15 cellular contexts compared by ENCODE assay signal in the genomic region with DNA sequence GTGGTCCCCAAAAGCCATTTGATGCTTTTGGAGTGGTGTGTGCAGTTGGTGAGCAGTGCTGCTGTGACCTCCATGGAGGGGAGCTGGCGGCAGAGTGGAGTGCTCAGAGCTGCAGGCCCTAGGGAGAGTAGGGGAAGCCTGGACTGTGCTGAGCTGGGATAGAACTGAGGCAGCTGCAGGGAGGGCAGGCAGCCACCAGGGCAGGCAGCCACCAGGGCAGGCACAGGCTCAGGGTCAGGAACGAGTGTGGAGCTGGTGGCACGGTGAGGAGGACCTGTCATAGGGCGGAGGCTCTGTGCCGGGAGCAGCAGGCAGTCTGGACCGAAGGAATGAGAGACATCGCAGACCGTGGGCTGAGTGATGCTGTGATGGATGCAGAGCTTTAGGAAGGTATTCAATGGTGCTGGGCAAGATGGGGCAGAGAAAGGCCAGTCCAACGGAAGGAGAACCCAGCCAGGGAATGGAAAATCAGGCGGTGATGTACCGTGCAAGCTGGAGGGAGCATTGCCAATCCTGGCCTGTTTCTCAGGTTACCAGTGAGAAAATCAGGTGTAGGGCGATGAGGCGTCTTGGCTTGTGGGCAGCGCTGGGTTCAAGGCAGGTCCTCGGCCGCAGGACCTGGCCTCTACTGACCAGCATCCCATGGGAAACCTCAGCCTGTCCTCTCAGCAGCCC.
DNase-seq lines count a peak whose midpoint lies in the region; ATAC-seq, FAIRE-seq and TF ChIP-seq lines count a peak whose summit lies in the region.
"Had no signal": no experiment of that assay in that cellular context is flagged by ENCODE, and none has a peak within 500 bp of the region (broad histone marks: within the 10 kb centered on the region; RNA-seq: fewer than 3 reads in every experiment).

No MANE protein-coding gene starts in this region.

- H3K9ac ChIP-seq in smooth muscle cell (ENCODE audit: low read depth): no peak overlapping the region
- H3K9ac ChIP-seq: parathyroid adenoma had no signal

- FAIRE-seq in pancreas (lab: Jason Lieb, UNC) (no peak), GM12891 (lab: Jason Lieb, UNC) (no peak)
- FAIRE-seq: islet of Langerhans had no signal

- TF ChIP-seq POLR2A in GM12891 (IDR thresholded peaks at IDR 0.05; ENCODE audit: low read depth, low read length): no peak

- no peaks in the 10 kb centered on the region for H3F3A ChIP-seq in smooth muscle cell (ENCODE audit: low read depth)

- TF ChIP-seq CTCF in BE2C (IDR thresholded peaks at IDR 0.05; ENCODE audit: low read depth, low read length): no peak
- no peak for TF ChIP-seq CTCF in pancreas (IDR thresholded peaks at IDR 0.05)
- no peak for TF ChIP-seq CTCF in smooth muscle cell (IDR thresholded peaks at IDR 0.05; ENCODE audit: borderline replicate concordance, insufficient read depth, poor library complexity, severe bottlenecking)

- no peaks in the 10 kb centered on the region for H4K20me1 ChIP-seq in smooth muscle cell (ENCODE audit: low read depth)

- DNase-seq in BE2C: peak; percentile 23
- peak; percentile 26 for DNase-seq in HuH-7 (ENCODE audit: low spot score)
- peak; percentile 59 for DNase-seq in Right ventricle myocardium superior
- peak in 4 of 6 donors; percentile 62 to 84 (median 76) for DNase-seq in pancreas
- no peak for DNase-seq in smooth muscle cell (lab: John Stamatoyannopoulos, UW; ENCODE audit: unreplicated experiment)
- no peak for DNase-seq in DMS153 treated with DMSO at 0.1 percent for 48 hours (lab: John Stamatoyannopoulos, UW; ENCODE audit: unreplicated experiment)
- DNase-seq in GM12891 (ENCODE audit: insufficient read length, low spot score): no peak
- DNase-seq in foreskin melanocyte: no peak
- DNase-seq: activated naive CD8-positive, alpha-beta T cell treated with anti-CD3 and anti-CD28 coated beads, Interleukin-2, amount 10 ng/mL, durations not matched to agents 7 days and 5 days; NCI-H526; T-cell had no signal

- H2AFZ ChIP-seq in smooth muscle cell (ENCODE audit: low read depth): no peak overlapping the region
- H2AFZ ChIP-seq: parathyroid adenoma had no signal

- no peaks in the 10 kb centered on the region for H3K9me3 ChIP-seq in BE2C
- H3K9me3 ChIP-seq in pancreas: no peaks in the 10 kb centered on the region
- no peaks in the 10 kb centered on the region for H3K9me3 ChIP-seq in smooth muscle cell (replicated peaks; ENCODE audit: low read depth)

- H3K27me3 ChIP-seq in BE2C: no peaks in the 10 kb centered on the region
- H3K27me3 ChIP-seq in pancreas: no peaks in the 10 kb centered on the region
- no peaks in the 10 kb centered on the region for H3K27me3 ChIP-seq in smooth muscle cell (ENCODE audit: low read depth)
- H3K27me3 ChIP-seq: cardiac muscle cell had no signal

- H3K36me3 ChIP-seq in BE2C (no peaks in the 10 kb centered on the region), pancreas (no peaks in the 10 kb centered on the region), smooth muscle cell (ENCODE audit: low read depth) (no peaks in the 10 kb centered on the region)
- H3K36me3 ChIP-seq: cardiac muscle cell had no signal

- ATAC-seq in Right ventricle myocardium superior (ENCODE audit: poor library complexity): peak; percentile 66
- peak; percentile 70 to 90 (median 80) for ATAC-seq in pancreas
- ATAC-seq: activated CD4-positive, CD25-positive, alpha-beta regulatory T cell treated with anti-CD3 and anti-CD28 coated beads, Interleukin-2, amount 50 U/mL, for 24 hours; T-cell had no signal

- no peaks in the 10 kb centered on the region for H3K79me2 ChIP-seq in smooth muscle cell (ENCODE audit: low read depth)
- H3K79me2 ChIP-seq: parathyroid adenoma had no signal

- intact Hi-C loops in Right ventricle myocardium superior (cut with DNase I) (no loop called here), pancreas (cut with DNase I) (no loop called here)

- H3K4me2 ChIP-seq in smooth muscle cell: no peak overlapping the region

- WGBS in pancreas, 2 donors: 52 to 56% methylated on average over 16 of the region's 16 CpGs
- WGBS in smooth muscle cell (ENCODE audit: low lambda C conversion rate): 92% methylated on average over 16 of the region's 16 CpGs

- no peak overlapping the region for H3K27ac ChIP-seq in pancreas
- H3K27ac ChIP-seq in smooth muscle cell (ENCODE audit: low read depth): no peak overlapping the region
- H3K27ac ChIP-seq: cardiac muscle cell, parathyroid adenoma had no signal

- peaks cover 7% of the 10 kb centered on the region for H3K4me1 ChIP-seq in BE2C
- peaks cover 25 to 27% (median 26%) of the 10 kb centered on the region in 3 donors for H3K4me1 ChIP-seq in pancreas
- no peaks in the 10 kb centered on the region for H3K4me1 ChIP-seq in smooth muscle cell (ENCODE audit: low read depth)
- H3K4me1 ChIP-seq: parathyroid adenoma had no signal

- no peak overlapping the region for H3K4me3 ChIP-seq in BE2C (ENCODE audit: low read depth, low read length)
- H3K4me3 ChIP-seq in pancreas: no peak overlapping the region
- no peak overlapping the region for H3K4me3 ChIP-seq in smooth muscle cell
- H3K4me3 ChIP-seq: cardiac muscle cell had no signal

TF ChIP-seq in GM12891, 5 proteins besides CTCF, POLR2A, EP300 and RAD21:
- TF ChIP-seq POLR2AphosphoS5 (IDR thresholded peaks at IDR 0.05; ENCODE audit: low read depth, low read length) (no peak), SPI1 (IDR thresholded peaks at IDR 0.05; ENCODE audit: low read depth, low read length) (no peak), TAF1 (IDR thresholded peaks at IDR 0.05; ENCODE audit: low read depth, low read length) (no peak), PAX5 (IDR thresholded peaks at IDR 0.05; ENCODE audit: insufficient read depth, low read length, severe bottlenecking) (no peak), POU2F2 (IDR thresholded peaks at IDR 0.05; ENCODE audit: low read depth, low read length) (no peak)
TF ChIP-seq in GM12891: peak in this region for 0.

Comparison
In these comparisons a context has a peak if more than half of its experiments do, and no peak if none do; other contexts are left out.
1. DNase-seq: peak in BE2C (single experiment), HuH-7 (single experiment), Right ventricle myocardium superior (single experiment) and pancreas (4 of 6); none in smooth muscle cell (single experiment), DMS153 treated with DMSO at 0.1 percent for 48 hours (single experiment), GM12891 (single experiment) and foreskin melanocyte (single experiment).